In genomic region chr10:29379208-29379607, GRCh38 we compare ENCODE assay signal across 20 cellular contexts.
"Had no signal": no experiment of that assay in that cellular context is flagged by ENCODE, and none has a peak within 500 bp of the region (broad histone marks: within the 10 kb centered on the region; RNA-seq: fewer than 3 reads in every experiment).

No MANE protein-coding gene starts in this region.

- H3K4me3 ChIP-seq: cardiac muscle cell, esophagus muscularis mucosa, smooth muscle cell, vagina had no signal

- H3K9me3 ChIP-seq: esophagus muscularis mucosa, neutrophil, vagina had no signal

- H3K4me2 ChIP-seq: smooth muscle cell had no signal

- H3K36me3 ChIP-seq: cardiac muscle cell, esophagus muscularis mucosa, neutrophil, vagina had no signal

- DNase-seq: activated CD4-positive, alpha-beta T cell treated with anti-CD3 and anti-CD28 coated beads, Interleukin-2, amount 50 U/mL, for 1 hour; activated CD4-positive, CD25-positive, alpha-beta regulatory T cell treated with anti-CD3 and anti-CD28 coated beads, Interleukin-2, amount 50 U/mL, for 72 hours; activated CD8-positive, alpha-beta memory T cell treated with anti-CD3 and anti-CD28 coated beads for 24 hours; activated CD8-positive, alpha-beta memory T cell treated with anti-CD3 and anti-CD28 coated beads, Interleukin-2, amount 50 U/mL, for 48 hours; activated gamma-delta T cell; activated T-cell treated with anti-CD3 and anti-CD28 coated beads, Interleukin-2, amount 50 U/mL, for 72 hours; effector CD8-positive, alpha-beta T cell; natural killer cell; stimulated activated CD4-positive, alpha-beta T cell treated with anti-CD3 and anti-CD28 coated beads, Interleukin-4, amount 100 ng/mL, for 1 hour; stimulated activated naive CD8-positive, alpha-beta T cell treated with anti-CD3 and anti-CD28 coated beads, Interleukin-15, amount 100 ng/mL, for 72 hours; T-helper 9 cell; trophoblast cell had no signal

- H3K4me1 ChIP-seq: vagina had no signal

- H3K27me3 ChIP-seq: cardiac muscle cell, esophagus muscularis mucosa, neutrophil, vagina had no signal

- H3K79me2 ChIP-seq: parathyroid adenoma had no signal

- H3K27ac ChIP-seq: cardiac muscle cell, neutrophil, parathyroid adenoma, vagina had no signal

- FAIRE-seq: endothelial cell of umbilical vein had no signal

- ATAC-seq: activated T-cell treated with anti-CD3 and anti-CD28 coated beads, Interleukin-2, amount 50 U/mL, for 72 hours; natural killer cell; sciatic nerve; stimulated activated naive CD8-positive, alpha-beta T cell treated with anti-CD3 and anti-CD28 coated beads, Interleukin-15, amount 100 ng/mL, for 72 hours had no signal

- H3K9ac ChIP-seq: parathyroid adenoma had no signal

- H2AFZ ChIP-seq: parathyroid adenoma had no signal
